Comparison of ENCODE assay signal across 9 cellular contexts in genomic region chr2:144514731-144515424, GRCh38. TPM values are rescaled to one million over a fixed set of nuclear protein-coding genes. Genes with fewer than 3 reads are reported as not detected.
A peak's percentile ranks its signal among the peaks of the same experiment; 100 is the strongest.
DNase-seq lines count a peak whose midpoint lies in the region; ATAC-seq and TF ChIP-seq lines count a peak whose summit lies in the region.
"Had no signal": no experiment of that assay in that cellular context is flagged by ENCODE, and none has a peak within 500 bp of the region (broad histone marks: within the 10 kb centered on the region; RNA-seq: fewer than 3 reads in every experiment).

No MANE protein-coding gene starts in this region.

- H2BK15ac ChIP-seq in H9 (ENCODE audit: low read depth, low read length), result no peak overlapping the region

- H3K23me2 ChIP-seq in H9 (ENCODE audit: insufficient read length, low read depth, low read length, poor library complexity, severe bottlenecking), result peaks cover 27% of the 10 kb centered on the region

- H3T11ph ChIP-seq in H9 (ENCODE audit: low read length), result no peak overlapping the region

- no CpG with 5 or more reads among the region's 7 CpGs for WGBS in H9 (ENCODE audit: extremely low coverage, insufficient read length, low lambda C conversion rate)

- peaks cover 70% of the 10 kb centered on the region for H3K27me3 ChIP-seq in H9 (ENCODE audit: insufficient read depth, low read length)
- H3K27me3 ChIP-seq in iPS-18a (ENCODE audit: control insufficient read depth, insufficient read depth, low read length), result peaks cover 86% of the 10 kb centered on the region
- no peaks in the 10 kb centered on the region for H3K27me3 ChIP-seq in skeletal muscle tissue (ENCODE audit: control insufficient read depth in 3 of 3, insufficient read depth in 3 of 3, low read length in 3 of 3)

- H4K91ac ChIP-seq in H9 (ENCODE audit: insufficient read length, low read depth, low read length), result no peak overlapping the region

- peaks cover 3% of the 10 kb centered on the region in 2 experiments; a peak in 3 of 5 replicates for H3K9me3 Mint-ChIP-seq in H9
- no peaks in the 10 kb centered on the region for H3K9me3 Mint-ChIP-seq in activated T-helper 2 cell treated with anti-CD3 and anti-CD28 coated beads, Interferon-gamma antibody, Interleukin-2, Interleukin-4, amounts not matched to agents 10 μg/mL and 5 μg/mL and 100 μg/mL, durations not matched to agents 14 hours and 24 hours and 36 hours

- H3K14ac ChIP-seq in H9 (ENCODE audit: insufficient read depth, low read length), result no peak overlapping the region

- H3K9ac ChIP-seq in H9 (ENCODE audit: extremely low read depth, insufficient read length, low read length) (no peak overlapping the region), iPS-18a (ENCODE audit: low read length) (peak overlapping the region; percentile 66), skeletal muscle tissue (ENCODE audit: low read depth in 1 of 3, low read length in 3 of 3) (peak overlapping the region; percentile 86 to 92 (median 87))

- H3K4me1 ChIP-seq in H9 (ENCODE audit: insufficient read depth, low read length) (peaks cover 18% of the 10 kb centered on the region), iPS-18a (ENCODE audit: control insufficient read depth, low read depth, low read length) (peaks cover 77% of the 10 kb centered on the region), skeletal muscle tissue (ENCODE audit: control insufficient read depth in 3 of 3, insufficient read depth in 3 of 3, low read length in 3 of 3) (peaks cover 10 to 36% (median 22%) of the 10 kb centered on the region in 3 donors)

- H3K18ac ChIP-seq in H9 (ENCODE audit: insufficient read length, low read depth, low read length), result no peak overlapping the region

- H3K9me3 ChIP-seq in H9 (ENCODE audit: control insufficient read depth, low read depth, low read length) (no peaks in the 10 kb centered on the region), iPS-18a (ENCODE audit: control insufficient read depth, low read depth, low read length) (no peaks in the 10 kb centered on the region), skeletal muscle tissue (ENCODE audit: control insufficient read depth in 3 of 3, low read length in 3 of 3) (no peaks in the 10 kb centered on the region)

- H3K79me2 ChIP-seq in H9 (ENCODE audit: insufficient read depth, low read length), result no peaks in the 10 kb centered on the region

- H3K27ac Mint-ChIP-seq in H9, result no peak overlapping the region
- H3K27ac Mint-ChIP-seq in activated T-helper 2 cell treated with anti-CD3 and anti-CD28 coated beads, Interferon-gamma antibody, Interleukin-2, Interleukin-4, amounts not matched to agents 10 μg/mL and 5 μg/mL and 100 μg/mL, durations not matched to agents 14 hours and 24 hours and 36 hours, result peak overlapping the region; percentile 66

- no peak overlapping the region for H2AK5ac ChIP-seq in H9 (ENCODE audit: insufficient read length, low read length)

- no peaks in the 10 kb centered on the region for H3K36me3 Mint-ChIP-seq in H9 (ENCODE audit: insufficient read depth in 1 of 3, low read depth in 3 of 3)
- H3K36me3 Mint-ChIP-seq in activated T-helper 2 cell treated with anti-CD3 and anti-CD28 coated beads, Interferon-gamma antibody, Interleukin-2, Interleukin-4, amounts not matched to agents 10 μg/mL and 5 μg/mL and 100 μg/mL, durations not matched to agents 14 hours and 24 hours and 36 hours (ENCODE audit: low read depth), result peaks cover 49% of the 10 kb centered on the region

- intact Hi-C loops in activated T-helper 2 cell treated with anti-CD3 and anti-CD28 coated beads, Interferon-gamma antibody, Interleukin-2, Interleukin-4, amounts not matched to agents 10 μg/mL and 5 μg/mL and 100 μg/mL, durations not matched to agents 14 hours and 24 hours and 36 hours (cut with micrococcal nuclease), result loop anchor here (1.0 to 10.0 kb wide), 7 partner anchors 10 to 810 kb away; no protein-coding TSS in a partner anchor

- no peaks in the 10 kb centered on the region for H3K36me3 ChIP-seq in iPS-18a (ENCODE audit: control insufficient read depth, low read depth, low read length)
- H3K36me3 ChIP-seq in skeletal muscle tissue (ENCODE audit: control insufficient read depth in 3 of 3, insufficient read depth in 3 of 3, low read length in 3 of 3), result no peaks in the 10 kb centered on the region

- ATAC-seq in HG03159 (IDR thresholded peaks at IDR 0.05; ENCODE audit: unreplicated experiment) (no peak), GM19452 (IDR thresholded peaks at IDR 0.05; ENCODE audit: unreplicated experiment) (no peak), GM21737 (IDR thresholded peaks at IDR 0.05; ENCODE audit: unreplicated experiment) (no peak)

- H3K56ac ChIP-seq in H9 (ENCODE audit: insufficient read length, low read depth, low read length), result no peak overlapping the region

- H2BK12ac ChIP-seq in H9 (ENCODE audit: insufficient read length, low read depth, low read length), result no peak overlapping the region

- H3K27me3 Mint-ChIP-seq in H9 (ENCODE audit: low read depth), result peaks cover 61% of the 10 kb centered on the region
- H3K27me3 Mint-ChIP-seq in activated T-helper 2 cell treated with anti-CD3 and anti-CD28 coated beads, Interferon-gamma antibody, Interleukin-2, Interleukin-4, amounts not matched to agents 10 μg/mL and 5 μg/mL and 100 μg/mL, durations not matched to agents 14 hours and 24 hours and 36 hours (ENCODE audit: low read depth), result peaks cover 15% of the 10 kb centered on the region

- H3K27ac ChIP-seq in H9 (ENCODE audit: insufficient read length, low read depth, low read length), result no peak overlapping the region
- no peak overlapping the region for H3K27ac ChIP-seq in iPS-18a (ENCODE audit: low read length)
- H3K27ac ChIP-seq in skeletal muscle tissue (ENCODE audit: low read depth, low read length), result peak overlapping the region; percentile 96

- H3K4me1 Mint-ChIP-seq in H9, result peaks cover 56 to 59% of the 10 kb centered on the region in 2 experiments
- peaks cover 31% of the 10 kb centered on the region for H3K4me1 Mint-ChIP-seq in activated T-helper 2 cell treated with anti-CD3 and anti-CD28 coated beads, Interferon-gamma antibody, Interleukin-2, Interleukin-4, amounts not matched to agents 10 μg/mL and 5 μg/mL and 100 μg/mL, durations not matched to agents 14 hours and 24 hours and 36 hours (ENCODE audit: low read depth)

- no peak overlapping the region for H3K4me2 ChIP-seq in H9 (ENCODE audit: insufficient read depth, insufficient read length, low read length)

- H2BK120ac ChIP-seq in H9 (ENCODE audit: low read depth, low read length, poor library complexity, severe bottlenecking), result no peak overlapping the region

- no peak overlapping the region for H3K4ac ChIP-seq in H9 (ENCODE audit: low read depth, low read length)

- no peaks in the 10 kb centered on the region for H4K20me1 ChIP-seq in H9 (ENCODE audit: control insufficient read depth, insufficient read depth, insufficient read length)

- no peak for TF ChIP-seq CTCF in H9 (conservative IDR thresholded peaks at IDR 0.05)

- H3K4me3 ChIP-seq in iPS-18a (ENCODE audit: low read length) (peak overlapping the region; percentile 63), skeletal muscle tissue (ENCODE audit: low read length in 3 of 3) (peak overlapping the region; percentile 68 to 84 (median 81))

- no peak overlapping the region for H2BK5ac ChIP-seq in H9 (ENCODE audit: insufficient read length, low read length)

- no peak overlapping the region for H2AFZ ChIP-seq in H9 (ENCODE audit: low read length)

- H4K5ac ChIP-seq in H9 (ENCODE audit: insufficient read length, low read depth, low read length), result no peak overlapping the region

- no peak overlapping the region for H4K8ac ChIP-seq in H9 (replicated peaks; ENCODE audit: insufficient read length, low read depth, low read length)

- H3K79me1 ChIP-seq in H9 (ENCODE audit: insufficient read depth, low read depth, low read length, poor library complexity, severe bottlenecking), result no peaks in the 10 kb centered on the region

- no peak overlapping the region for H2BK20ac ChIP-seq in H9 (ENCODE audit: low read depth, low read length, poor library complexity, severe bottlenecking)

- DNase-seq in H9 (no peak), NCI-H446 (lab: John Stamatoyannopoulos, UW) (no peak)
- DNase-seq in activated T-helper 2 cell treated with anti-CD3 and anti-CD28 coated beads, Interferon-gamma antibody, Interleukin-2, Interleukin-4, amounts not matched to agents 10 μg/mL and 5 μg/mL and 100 μg/mL, durations not matched to agents 14 hours and 24 hours and 36 hours (ENCODE audit: low spot score), result no peak
- DNase-seq: NCI-H2029 had no signal

- H3K23ac ChIP-seq in H9 (ENCODE audit: insufficient read length, low read depth, low read length), result no peak overlapping the region

- H3K4me3 Mint-ChIP-seq in H9, result peak overlapping the region; percentile 62 to 85; a peak in 4 of 5 replicates
- H3K4me3 Mint-ChIP-seq in activated T-helper 2 cell treated with anti-CD3 and anti-CD28 coated beads, Interferon-gamma antibody, Interleukin-2, Interleukin-4, amounts not matched to agents 10 μg/mL and 5 μg/mL and 100 μg/mL, durations not matched to agents 14 hours and 24 hours and 36 hours (ENCODE audit: low read depth), result peak overlapping the region; percentile 79

RNA-seq across cellular contexts. Expression of gene ZEB2, which starts 5.0 kb away (rescaled TPM):
- total RNA-seq in H9 (2021) (0.77 and 1.2 TPM in 2 replicates), skeletal muscle tissue (108 TPM)
- total RNA-seq in activated T-helper 2 cell treated with anti-CD3 and anti-CD28 coated beads, Interferon-gamma antibody, Interleukin-2, Interleukin-4, amounts not matched to agents 10 μg/mL and 5 μg/mL and 100 μg/mL, durations not matched to agents 14 hours and 24 hours and 36 hours, result 50.9 and 53.2 TPM in 2 replicates

Comparison
In these comparisons a context has a peak if more than half of its experiments do, and no peak if none do; other contexts are left out.
1. RNA of gene ZEB2, which starts 5.0 kb away (total RNA-seq): 108 TPM in skeletal muscle tissue (single experiment) and 50.9 to 53.2 TPM in activated T-helper 2 cell treated with anti-CD3 and anti-CD28 coated beads, Interferon-gamma antibody, Interleukin-2, Interleukin-4, amounts not matched to agents 10 μg/mL and 5 μg/mL and 100 μg/mL, durations not matched to agents 14 hours and 24 hours and 36 hours; 0.77 to 1.2 TPM in H9; every median in the first group is over 10 times any median in the second.